ENCODE assay signal across 27 cellular contexts in the genomic region with DNA sequence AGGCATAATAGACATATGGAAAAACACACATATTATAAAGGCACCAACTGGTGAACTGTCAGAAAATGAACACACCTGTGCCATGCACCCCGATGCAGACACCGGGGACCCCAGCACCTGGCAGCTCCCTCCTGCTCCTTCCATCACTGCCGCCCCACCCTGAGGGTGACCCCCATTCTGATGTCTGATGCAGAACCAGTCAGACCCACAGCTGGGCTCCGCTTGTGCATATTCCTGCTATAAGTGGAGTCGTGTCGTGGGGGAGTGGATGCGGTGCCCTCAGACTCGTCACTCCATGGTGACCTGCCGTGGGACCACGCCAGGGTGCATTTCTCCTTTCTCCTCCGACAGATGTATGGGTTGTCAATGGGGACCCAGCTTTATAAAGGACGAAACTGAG. TPM values are rescaled to one million over a fixed set of nuclear protein-coding genes. Genes with fewer than 3 reads are reported as not detected.
"Had no signal": no experiment of that assay in that cellular context is flagged by ENCODE, and none has a peak within 500 bp of the region (broad histone marks: within the 10 kb centered on the region; RNA-seq: fewer than 3 reads in every experiment).

No MANE protein-coding gene starts in this region.

- H3K27ac Mint-ChIP-seq: activated CD8-positive, alpha-beta T cell treated with anti-CD3 and anti-CD28 coated beads for 36 hours; activated naive CD4-positive, alpha-beta T cell treated with anti-CD3 and anti-CD28 coated beads, Interleukin-2, amount 50 U/mL, for 72 hours; dendritic cell treated with granulocyte-macrophage colony-stimulating factor and Interleukin-4, amounts not matched to agents 40 ng/mL and 50 ng/mL, for 4 days; naive thymus-derived CD8-positive, alpha-beta T cell; progenitor cell of endocrine pancreas; T-helper 17 cell had no signal

- DNase-seq: activated CD4-positive, alpha-beta T cell treated with anti-CD3 and anti-CD28 coated beads for 48 hours; activated CD8-positive, alpha-beta T cell treated with anti-CD3 and anti-CD28 coated beads for 36 hours; activated gamma-delta T cell treated with Interleukin-2 at 50 U/mL for 16 hours; activated T-cell treated with anti-CD3 and anti-CD28 coated beads, Interleukin-2, amount 50 U/mL, for 1 hour; effector CD4-positive, alpha-beta T cell; foreskin keratinocyte; left lung; naive thymus-derived CD8-positive, alpha-beta T cell; nucleus accumbens; stimulated activated CD4-positive, alpha-beta T cell treated with anti-CD3 and anti-CD28 coated beads, Interleukin-4, amount 100 ng/mL, for 4 hours; stimulated activated naive CD8-positive, alpha-beta T cell treated with anti-CD3 and anti-CD28 coated beads, Interleukin-15, Interleukin-2, amounts not matched to agents 100 U/mL and 50 U/mL, for 24 hours; substantia nigra; SW 1271; T-helper 17 cell; thyroid gland had no signal

- ATAC-seq: activated CD8-positive, alpha-beta T cell treated with anti-CD3 and anti-CD28 coated beads for 36 hours; activated naive CD4-positive, alpha-beta T cell treated with anti-CD3 and anti-CD28 coated beads, Interleukin-2, amount 50 U/mL, for 72 hours; foreskin keratinocyte; left lung; naive thymus-derived CD8-positive, alpha-beta T cell; stimulated activated naive CD8-positive, alpha-beta T cell treated with anti-CD3 and anti-CD28 coated beads, Interleukin-15, Interleukin-2, amounts not matched to agents 100 U/mL and 50 U/mL, for 24 hours; T-helper 17 cell had no signal

- FAIRE-seq: bronchial epithelial cell, endometrium, urothelium cell line had no signal

- H3K27ac ChIP-seq: foreskin keratinocyte, left lung, SK-N-MC, thyroid gland had no signal

- H3K27me3 ChIP-seq: left lung, thyroid gland had no signal

- H3K9me3 Mint-ChIP-seq: activated CD8-positive, alpha-beta T cell treated with anti-CD3 and anti-CD28 coated beads for 36 hours; activated naive CD4-positive, alpha-beta T cell treated with anti-CD3 and anti-CD28 coated beads, Interleukin-2, amount 50 U/mL, for 72 hours; dendritic cell treated with granulocyte-macrophage colony-stimulating factor and Interleukin-4, amounts not matched to agents 40 ng/mL and 50 ng/mL, for 4 days; naive thymus-derived CD8-positive, alpha-beta T cell had no signal

- H3K9me3 ChIP-seq: left lung, thyroid gland had no signal

- H3K36me3 ChIP-seq: left lung, thyroid gland had no signal

- H3K36me3 Mint-ChIP-seq: activated naive CD4-positive, alpha-beta T cell treated with anti-CD3 and anti-CD28 coated beads, Interleukin-2, amount 50 U/mL, for 72 hours; naive thymus-derived CD8-positive, alpha-beta T cell had no signal

- H3K4me3 ChIP-seq: left lung, lung, SK-N-MC, thyroid gland had no signal

- H3K4me1 Mint-ChIP-seq: T-helper 17 cell had no signal

- H3K4me3 Mint-ChIP-seq: activated CD8-positive, alpha-beta T cell treated with anti-CD3 and anti-CD28 coated beads for 36 hours; dendritic cell treated with granulocyte-macrophage colony-stimulating factor and Interleukin-4, amounts not matched to agents 40 ng/mL and 50 ng/mL, for 4 days; naive thymus-derived CD8-positive, alpha-beta T cell; T-helper 17 cell had no signal

- H3K27me3 Mint-ChIP-seq: activated CD8-positive, alpha-beta T cell treated with anti-CD3 and anti-CD28 coated beads for 36 hours; dendritic cell treated with granulocyte-macrophage colony-stimulating factor and Interleukin-4, amounts not matched to agents 40 ng/mL and 50 ng/mL, for 4 days had no signal

- H3K4me1 ChIP-seq: foreskin keratinocyte, left lung, thyroid gland had no signal

RNA-seq across cellular contexts. Expression of gene MEG3, which starts 45.7 kb away (rescaled TPM):
- total RNA-seq: activated CD8-positive, alpha-beta T cell treated with anti-CD3 and anti-CD28 coated beads for 36 hours; activated naive CD4-positive, alpha-beta T cell treated with anti-CD3 and anti-CD28 coated beads, Interleukin-2, amount 50 U/mL, for 72 hours; naive thymus-derived CD8-positive, alpha-beta T cell had no signal
- polyA plus RNA-seq: naive thymus-derived CD8-positive, alpha-beta T cell had no signal

RNA-seq across cellular contexts. Expression of gene DLK1, which starts 53.6 kb away (rescaled TPM):
- total RNA-seq: activated CD8-positive, alpha-beta T cell treated with anti-CD3 and anti-CD28 coated beads for 36 hours; activated naive CD4-positive, alpha-beta T cell treated with anti-CD3 and anti-CD28 coated beads, Interleukin-2, amount 50 U/mL, for 72 hours; bronchial epithelial cell; epithelial cell of proximal tubule; fibroblast of lung; foreskin keratinocyte; glomerular endothelial cell; kidney epithelial cell; naive thymus-derived CD8-positive, alpha-beta T cell had no signal
- polyA plus RNA-seq: fibroblast of lung; foreskin keratinocyte; naive thymus-derived CD8-positive, alpha-beta T cell had no signal
